ENCODE assay signal across 8 cellular contexts in genomic region chr6:37483917-37484785, GRCh38. TPM values are rescaled to one million over a fixed set of nuclear protein-coding genes. Genes with fewer than 3 reads are reported as not detected.
DNase-seq lines count a peak whose midpoint lies in the region; ATAC-seq and TF ChIP-seq lines count a peak whose summit lies in the region.

No MANE protein-coding gene starts in this region.

- DNase-seq in NCI-H748 (lab: John Stamatoyannopoulos, UW; ENCODE audit: unreplicated experiment) (peak; percentile 70), epithelial cell of esophagus (ENCODE audit: low read depth) (peak; percentile 56), superior temporal gyrus (ENCODE audit: extremely low spot score) (peak; percentile 77)
- peak; percentile 82 for DNase-seq in activated CD8-positive, alpha-beta memory T cell treated with anti-CD3 and anti-CD28 coated beads, Interleukin-2, amount 50 U/mL, for 4 hours
- DNase-seq in natural killer cell treated with Interleukin-12 subunit alpha and Interleukin-12 subunit beta and Interleukin-15 and Interleukin-18, amount 100 ng/mL, for 72 hours (ENCODE audit: low spot score), result peak; percentile 67

- H3K4me2 ChIP-seq in BLaER1, result peak overlapping the region; percentile 74

- no peaks in the 10 kb centered on the region for H3K9me3 Mint-ChIP-seq in natural killer cell treated with Interleukin-12 subunit alpha and Interleukin-12 subunit beta and Interleukin-15 and Interleukin-18, amount 100 ng/mL, for 72 hours

- H3K27me3 ChIP-seq in BLaER1, result no peaks in the 10 kb centered on the region

- peak overlapping the region; percentile 70 for H3K27ac ChIP-seq in BLaER1

- H3K36me3 ChIP-seq in BLaER1, result peaks cover 71% of the 10 kb centered on the region

- H3K27ac Mint-ChIP-seq in natural killer cell treated with Interleukin-12 subunit alpha and Interleukin-12 subunit beta and Interleukin-15 and Interleukin-18, amount 100 ng/mL, for 72 hours, result no peak overlapping the region

- H3K4me3 ChIP-seq in BLaER1, result no peak overlapping the region
- H3K4me3 ChIP-seq in epithelial cell of esophagus (ENCODE audit: low read length), result no peak overlapping the region

- H3K27me3 Mint-ChIP-seq in natural killer cell treated with Interleukin-12 subunit alpha and Interleukin-12 subunit beta and Interleukin-15 and Interleukin-18, amount 100 ng/mL, for 72 hours, result no peaks in the 10 kb centered on the region

- H3K4me3 Mint-ChIP-seq in natural killer cell treated with Interleukin-12 subunit alpha and Interleukin-12 subunit beta and Interleukin-15 and Interleukin-18, amount 100 ng/mL, for 72 hours, result no peak overlapping the region

- peaks cover 33% of the 10 kb centered on the region for H4K20me1 ChIP-seq in BLaER1

- H3K9ac ChIP-seq in BLaER1, result peak overlapping the region; percentile 60; the same call in 1 of the 2 replicates

- H3K4me1 Mint-ChIP-seq in natural killer cell treated with Interleukin-12 subunit alpha and Interleukin-12 subunit beta and Interleukin-15 and Interleukin-18, amount 100 ng/mL, for 72 hours (ENCODE audit: low read depth in 2 of 2), result peaks cover 12 to 13% of the 10 kb centered on the region in 2 donors

- ATAC-seq in GM21390 (IDR thresholded peaks at IDR 0.05; ENCODE audit: unreplicated experiment), result peak; percentile 67
- ATAC-seq in natural killer cell treated with Interleukin-12 subunit alpha and Interleukin-12 subunit beta and Interleukin-15 and Interleukin-18, amount 100 ng/mL, for 72 hours, result peak; percentile 76 to 81
- ATAC-seq in HG02970 (IDR thresholded peaks at IDR 0.05; ENCODE audit: low FRiP score, unreplicated experiment), result no peak

- peak; percentile 77 for TF ChIP-seq CTCF in epithelial cell of esophagus (IDR thresholded peaks at IDR 0.05; ENCODE audit: insufficient read depth, low read depth, low read length, missing control alignments)

- no peaks in the 10 kb centered on the region for H3K9me3 ChIP-seq in BLaER1

- H3K36me3 Mint-ChIP-seq in natural killer cell treated with Interleukin-12 subunit alpha and Interleukin-12 subunit beta and Interleukin-15 and Interleukin-18, amount 100 ng/mL, for 72 hours, result peaks cover 5% of the 10 kb centered on the region

- H3K4me1 ChIP-seq in BLaER1, result peaks cover 63% of the 10 kb centered on the region

RNA-seq across cellular contexts. Expression of gene CCDC167, which starts 15.5 kb away (rescaled TPM):
- 10 to 100 TPM; 46.0 to 54.8 TPM for total RNA-seq in natural killer cell treated with Interleukin-12 subunit alpha and Interleukin-12 subunit beta and Interleukin-15 and Interleukin-18, amount 100 ng/mL, for 72 hours

RNA-seq across cellular contexts. Expression of gene CMTR1, which starts 51.1 kb away (rescaled TPM):
- 10 to 100 TPM; 53.9 to 74.1 TPM for total RNA-seq in natural killer cell treated with Interleukin-12 subunit alpha and Interleukin-12 subunit beta and Interleukin-15 and Interleukin-18, amount 100 ng/mL, for 72 hours
